18 cellular contexts compared by ENCODE assay signal in genomic region chr19:43747557-43748204, GRCh38. TPM values are rescaled to one million over a fixed set of nuclear protein-coding genes. Genes with fewer than 3 reads are reported as not detected.
A peak's percentile ranks its signal among the peaks of the same experiment; 100 is the strongest.
DNase-seq lines count a peak whose midpoint lies in the region; ATAC-seq and TF ChIP-seq lines count a peak whose summit lies in the region.
"Had no signal": no experiment of that assay in that cellular context is flagged by ENCODE, and none has a peak within 500 bp of the region (broad histone marks: within the 10 kb centered on the region; RNA-seq: fewer than 3 reads in every experiment).

No MANE protein-coding gene starts in this region.

- H3K18ac ChIP-seq in neuronal stem cell (ENCODE audit: low read length): no peak overlapping the region

- no peak overlapping the region for H2AK5ac ChIP-seq in neuronal stem cell (ENCODE audit: low read depth, low read length)

- no peak overlapping the region for H4K8ac ChIP-seq in neuronal stem cell (ENCODE audit: low read depth, low read length)

- H2BK120ac ChIP-seq in neuronal stem cell (ENCODE audit: low read depth, low read length): no peak overlapping the region

- peaks cover 3% of the 10 kb centered on the region for H3K79me1 ChIP-seq in neuronal stem cell (ENCODE audit: low read depth, low read length)

- no peak overlapping the region for H3K14ac ChIP-seq in neuronal stem cell (ENCODE audit: low read length)

- H3K4me2 ChIP-seq in Loucy (ENCODE audit: low read depth, low read length, poor library complexity, severe bottlenecking): no peak overlapping the region
- H3K4me2 ChIP-seq in neuronal stem cell (ENCODE audit: insufficient read depth, low read length, poor library complexity, severe bottlenecking): no peak overlapping the region

- ATAC-seq in activated naive CD8-positive, alpha-beta T cell treated with anti-CD3 and anti-CD28 coated beads, Interleukin-2, amount 50 U/mL, for 24 hours: no peak
- ATAC-seq in stimulated activated memory B cell treated with anti-CD40 and anti-IgM and Interleukin-4, amounts not matched to agents 10 μg/mL and 1 μg/mL and 100 μg/mL, for 72 hours: peak; percentile 44
- ATAC-seq: left colon had no signal

- no peaks in the 10 kb centered on the region for H3K9me3 ChIP-seq in Loucy (ENCODE audit: insufficient read depth, low read depth, low read length)
- no peaks in the 10 kb centered on the region for H3K9me3 ChIP-seq in MG63
- H3K9me3 ChIP-seq in neuronal stem cell (replicated peaks in 1 of 2; ENCODE audit: control insufficient read depth in 2 of 2, insufficient read depth in 1 of 2, low read depth in 1 of 2, low read length in 2 of 2): no peaks in the 10 kb centered on the region
- H3K9me3 ChIP-seq: HAP-1, Peyer's patch, prostate gland had no signal

- H3K36me3 ChIP-seq in Loucy (ENCODE audit: insufficient read depth, low read length): peaks cover 62% of the 10 kb centered on the region; the same call in 1 of the 2 replicates
- peaks cover 89% of the 10 kb centered on the region for H3K36me3 ChIP-seq in MG63
- H3K36me3 ChIP-seq in neuronal stem cell (replicated peaks in 1 of 2; ENCODE audit: control insufficient read depth in 2 of 2, insufficient read depth in 2 of 2, low read length in 2 of 2): peaks cover 46 to 89% of the 10 kb centered on the region in 2 donors

- H3F3A ChIP-seq in Loucy (ENCODE audit: low read depth): no peaks in the 10 kb centered on the region

- H3K4ac ChIP-seq in neuronal stem cell (ENCODE audit: low read length): no peak overlapping the region

- peaks cover 16% of the 10 kb centered on the region for H3K79me2 ChIP-seq in Loucy (ENCODE audit: insufficient read depth, low read length)

- peak overlapping the region; percentile 54 for H3K27ac Mint-ChIP-seq in activated naive CD4-positive, alpha-beta T cell treated with anti-CD3 and anti-CD28 coated beads for 36 hours
- H3K27ac Mint-ChIP-seq in activated naive CD8-positive, alpha-beta T cell treated with anti-CD3 and anti-CD28 coated beads, Interleukin-2, amount 50 U/mL, for 24 hours: peak overlapping the region; percentile 66
- H3K27ac Mint-ChIP-seq in stimulated activated memory B cell treated with anti-CD40 and anti-IgM and Interleukin-4, amounts not matched to agents 10 μg/mL and 1 μg/mL and 100 μg/mL, for 72 hours: peak overlapping the region; percentile 96

- H3K23ac ChIP-seq in neuronal stem cell (ENCODE audit: low read depth, low read length, poor library complexity): no peak overlapping the region

- H2BK15ac ChIP-seq in neuronal stem cell (ENCODE audit: low read length): no peak overlapping the region

- peaks cover 6% of the 10 kb centered on the region for H4K20me1 ChIP-seq in Loucy (ENCODE audit: insufficient read depth, low read length, poor library complexity, severe bottlenecking)

- CTCF ChIA-PET in activated naive CD4-positive, alpha-beta T cell treated with anti-CD3 and anti-CD28 coated beads for 36 hours (lab: Charles Lee): no interaction called here

- TF ChIP-seq CTCF in Loucy (conservative IDR thresholded peaks at IDR 0.05; ENCODE audit: low read length): no peak

- no peak overlapping the region for H4K91ac ChIP-seq in neuronal stem cell (ENCODE audit: low read depth, low read length, poor library complexity)

- DNase-seq in activated naive CD4-positive, alpha-beta T cell treated with anti-CD3 and anti-CD28 coated beads for 36 hours: peak; percentile 21
- DNase-seq in activated naive CD4-positive, alpha-beta T cell treated with anti-CD3 and anti-CD28 coated beads, Interleukin-2, amount 50 U/mL, for 16 hours: no peak
- DNase-seq in activated naive CD8-positive, alpha-beta T cell treated with anti-CD3 and anti-CD28 coated beads, Interleukin-2, amount 50 U/mL, for 24 hours: no peak
- DNase-seq in MG63 (no peak), neuronal stem cell (ENCODE audit: low spot score) (no peak)
- DNase-seq in stimulated activated CD4-positive, alpha-beta T cell treated with anti-CD3 and anti-CD28 coated beads, Interleukin-2, amount 100 ng/mL, for 24 hours: no peak
- DNase-seq: ACHN; activated T-cell treated with anti-CD3 and anti-CD28 coated beads, Interleukin-2, amount 50 U/mL, for 4 hours; brain microvascular endothelial cell; left colon; NCI-H748 treated with DMSO at 0.1 percent for 48 hours; Peyer's patch; stimulated activated CD4-positive, alpha-beta T cell treated with anti-CD3 and anti-CD28 coated beads, Interleukin-12 subunit alpha, Interleukin-12 subunit beta, amount 100 ng/mL, for 4 hours; substantia nigra had no signal

- no peak overlapping the region for H3K27ac ChIP-seq in neuronal stem cell (replicated peaks; ENCODE audit: low read length)
- H3K27ac ChIP-seq: brain microvascular endothelial cell, prostate gland had no signal

- H3K4me1 ChIP-seq in Loucy (ENCODE audit: insufficient read depth, low read length, poor library complexity, severe bottlenecking) (peaks cover 6% of the 10 kb centered on the region), neuronal stem cell (ENCODE audit: control insufficient read depth in 2 of 2, insufficient read depth in 1 of 2, low read depth in 1 of 2, low read length in 2 of 2) (no peaks in the 10 kb centered on the region)
- H3K4me1 ChIP-seq: HAP-1, prostate gland had no signal

- H2AFZ ChIP-seq in Loucy (ENCODE audit: low read length) (no peak overlapping the region), neuronal stem cell (ENCODE audit: low read length) (no peak overlapping the region)

- H3K4me1 Mint-ChIP-seq in activated naive CD4-positive, alpha-beta T cell treated with anti-CD3 and anti-CD28 coated beads for 36 hours (ENCODE audit: low read depth): peaks cover 42% of the 10 kb centered on the region
- peaks cover 34% of the 10 kb centered on the region for H3K4me1 Mint-ChIP-seq in activated naive CD8-positive, alpha-beta T cell treated with anti-CD3 and anti-CD28 coated beads, Interleukin-2, amount 50 U/mL, for 24 hours
- peaks cover 53% of the 10 kb centered on the region for H3K4me1 Mint-ChIP-seq in stimulated activated memory B cell treated with anti-CD40 and anti-IgM and Interleukin-4, amounts not matched to agents 10 μg/mL and 1 μg/mL and 100 μg/mL, for 72 hours

- H3K9me2 ChIP-seq in Loucy (replicated peaks; ENCODE audit: low read depth, low read length): no peaks in the 10 kb centered on the region

- no CpG with 5 or more reads among the region's 16 CpGs for WGBS in neuronal stem cell (ENCODE audit: extremely low coverage in 2 of 2, insufficient read length in 2 of 2, insufficient replicate concordance in 1 of 2), 2 donors

- no peaks in the 10 kb centered on the region for H3K9me3 Mint-ChIP-seq in activated naive CD4-positive, alpha-beta T cell treated with anti-CD3 and anti-CD28 coated beads for 36 hours
- no peaks in the 10 kb centered on the region for H3K9me3 Mint-ChIP-seq in activated naive CD8-positive, alpha-beta T cell treated with anti-CD3 and anti-CD28 coated beads, Interleukin-2, amount 50 U/mL, for 24 hours
- no peaks in the 10 kb centered on the region for H3K9me3 Mint-ChIP-seq in stimulated activated memory B cell treated with anti-CD40 and anti-IgM and Interleukin-4, amounts not matched to agents 10 μg/mL and 1 μg/mL and 100 μg/mL, for 72 hours
- H3K9me3 Mint-ChIP-seq: activated T-cell treated with anti-CD3 and anti-CD28 coated beads, Interleukin-2, amount 50 U/mL, for 4 hours had no signal

- intact Hi-C loops in activated naive CD4-positive, alpha-beta T cell treated with anti-CD3 and anti-CD28 coated beads for 36 hours (cut with micrococcal nuclease): no loop called here

- H3K27me3 Mint-ChIP-seq in activated naive CD4-positive, alpha-beta T cell treated with anti-CD3 and anti-CD28 coated beads for 36 hours (ENCODE audit: low read depth): no peaks in the 10 kb centered on the region
- no peaks in the 10 kb centered on the region for H3K27me3 Mint-ChIP-seq in activated naive CD8-positive, alpha-beta T cell treated with anti-CD3 and anti-CD28 coated beads, Interleukin-2, amount 50 U/mL, for 24 hours
- no peaks in the 10 kb centered on the region for H3K27me3 Mint-ChIP-seq in stimulated activated memory B cell treated with anti-CD40 and anti-IgM and Interleukin-4, amounts not matched to agents 10 μg/mL and 1 μg/mL and 100 μg/mL, for 72 hours

- H2BK12ac ChIP-seq in neuronal stem cell (ENCODE audit: low read length): no peak overlapping the region

- no peaks in the 10 kb centered on the region for H3K27me3 ChIP-seq in Loucy (ENCODE audit: insufficient read depth, low read length, poor library complexity, severe bottlenecking)
- H3K27me3 ChIP-seq in MG63: no peaks in the 10 kb centered on the region
- no peaks in the 10 kb centered on the region for H3K27me3 ChIP-seq in neuronal stem cell (ENCODE audit: control insufficient read depth in 3 of 3, insufficient read depth in 3 of 3, low read depth in 1 of 3, low read length in 3 of 3)
- H3K27me3 ChIP-seq: brain microvascular endothelial cell, Peyer's patch had no signal

- no peak overlapping the region for H2BK5ac ChIP-seq in neuronal stem cell (ENCODE audit: low read length)

- no peak overlapping the region for H3K4me3 ChIP-seq in Loucy (ENCODE audit: low read length, poor library complexity, severe bottlenecking)
- H3K4me3 ChIP-seq in MG63: no peak overlapping the region
- H3K4me3 ChIP-seq in neuronal stem cell (ENCODE audit: low read length in 2 of 2): no peak overlapping the region
- H3K4me3 ChIP-seq: HAP-1, Peyer's patch, prostate gland had no signal

- peaks cover 59% of the 10 kb centered on the region for H3K36me3 Mint-ChIP-seq in activated naive CD4-positive, alpha-beta T cell treated with anti-CD3 and anti-CD28 coated beads for 36 hours (ENCODE audit: low read depth)
- H3K36me3 Mint-ChIP-seq in activated naive CD8-positive, alpha-beta T cell treated with anti-CD3 and anti-CD28 coated beads, Interleukin-2, amount 50 U/mL, for 24 hours (ENCODE audit: low read depth): peaks cover 55% of the 10 kb centered on the region
- H3K36me3 Mint-ChIP-seq in stimulated activated memory B cell treated with anti-CD40 and anti-IgM and Interleukin-4, amounts not matched to agents 10 μg/mL and 1 μg/mL and 100 μg/mL, for 72 hours: peaks cover 60% of the 10 kb centered on the region

- H3K9ac ChIP-seq in Loucy (ENCODE audit: low read depth, low read length, poor library complexity, severe bottlenecking) (peak overlapping the region; percentile 12), neuronal stem cell (ENCODE audit: low read depth, low read length, poor library complexity) (no peak overlapping the region)

- no peak overlapping the region for H3K4me3 Mint-ChIP-seq in activated naive CD4-positive, alpha-beta T cell treated with anti-CD3 and anti-CD28 coated beads for 36 hours
- peak overlapping the region; percentile 19 for H3K4me3 Mint-ChIP-seq in activated naive CD8-positive, alpha-beta T cell treated with anti-CD3 and anti-CD28 coated beads, Interleukin-2, amount 50 U/mL, for 24 hours
- peak overlapping the region; percentile 37 for H3K4me3 Mint-ChIP-seq in stimulated activated memory B cell treated with anti-CD40 and anti-IgM and Interleukin-4, amounts not matched to agents 10 μg/mL and 1 μg/mL and 100 μg/mL, for 72 hours
- H3K4me3 Mint-ChIP-seq: activated T-cell treated with anti-CD3 and anti-CD28 coated beads, Interleukin-2, amount 50 U/mL, for 4 hours had no signal

RNA-seq across cellular contexts. Expression of gene SMG9, which starts 7.1 kb away (rescaled TPM):
- 100 to 1,000 TPM; 103 to 111 TPM for total RNA-seq in activated naive CD4-positive, alpha-beta T cell treated with anti-CD3 and anti-CD28 coated beads for 36 hours
- total RNA-seq in MG63 (2014; rRNA removed; shearing (Covaris generic); ENCODE audit: low replicate concordance): 40.8 and 58.6 TPM in 2 replicates
- 21.9 TPM for polyA plus RNA-seq in neuronal stem cell (2013, experiment 1 of 2)
- 20.9 TPM for polyA plus RNA-seq in neuronal stem cell (2013, experiment 2 of 2)

RNA-seq across cellular contexts. Expression of gene IRGC, which starts 31.8 kb away (rescaled TPM):
- not detected for total RNA-seq in activated naive CD4-positive, alpha-beta T cell treated with anti-CD3 and anti-CD28 coated beads for 36 hours
- total RNA-seq in MG63 (2014; rRNA removed; shearing (Covaris generic); ENCODE audit: low replicate concordance): not detected in 2 replicates
- polyA plus RNA-seq in neuronal stem cell (2013, experiment 1 of 2): not detected
- polyA plus RNA-seq in neuronal stem cell (2013, experiment 2 of 2): not detected
- total RNA-seq: activated T-cell treated with anti-CD3 and anti-CD28 coated beads, Interleukin-2, amount 50 U/mL, for 4 hours; left colon; Peyer's patch had no signal

RNA-seq across cellular contexts. Expression of gene KCNN4, which starts 33.1 kb away (rescaled TPM):
- 10 to 100 TPM; 68.4 to 73.7 TPM for total RNA-seq in activated naive CD4-positive, alpha-beta T cell treated with anti-CD3 and anti-CD28 coated beads for 36 hours
- total RNA-seq in MG63 (2014; rRNA removed; shearing (Covaris generic); ENCODE audit: low replicate concordance): 5.0 and 6.1 TPM in 2 replicates
- 0.20 TPM for polyA plus RNA-seq in neuronal stem cell (2013, experiment 1 of 2)
- polyA plus RNA-seq in neuronal stem cell (2013, experiment 2 of 2): 0.11 TPM

RNA-seq across cellular contexts. Expression of gene LYPD5, which starts 54.6 kb away (rescaled TPM):
- 1 to 10 TPM; 1.3 to 2.0 TPM for total RNA-seq in activated naive CD4-positive, alpha-beta T cell treated with anti-CD3 and anti-CD28 coated beads for 36 hours
- total RNA-seq in MG63 (2014; rRNA removed; shearing (Covaris generic); ENCODE audit: low replicate concordance): not detected in 2 replicates
- 0.03 TPM for polyA plus RNA-seq in neuronal stem cell (2013, experiment 1 of 2)
- polyA plus RNA-seq in neuronal stem cell (2013, experiment 2 of 2): 0.12 TPM
